30 cellular contexts compared by ENCODE assay signal in genomic region chr4:157245351-157245750, GRCh38.
"Had no signal": no experiment of that assay in that cellular context is flagged by ENCODE, and none has a peak within 500 bp of the region (broad histone marks: within the 10 kb centered on the region; RNA-seq: fewer than 3 reads in every experiment).

No MANE protein-coding gene starts in this region.

- FAIRE-seq: astrocyte, bronchial epithelial cell had no signal

- DNase-seq: activated CD4-positive, alpha-beta T cell treated with anti-CD3 and anti-CD28 coated beads, Interleukin-2, amount 10 ng/mL, durations not matched to agents 24 days and 14 days; activated CD4-positive, alpha-beta T cell treated with anti-CD3 and anti-CD28 coated beads, Interleukin-2, amount 50 U/mL, for 4 hours; activated CD4-positive, CD25-positive, alpha-beta regulatory T cell; activated CD8-positive, alpha-beta T cell treated with anti-CD3 and anti-CD28 coated beads, Interleukin-2, amount 10 ng/mL, durations not matched to agents 7 days and 5 days; activated gamma-delta T cell; activated naive CD4-positive, alpha-beta T cell treated with Interleukin-2 at 50 U/mL for 16 hours; activated naive CD8-positive, alpha-beta T cell treated with anti-CD3 and anti-CD28 coated beads, Interleukin-2, amount 10 ng/mL, durations not matched to agents 7 days and 5 days; activated T-cell treated with anti-CD3 and anti-CD28 coated beads, Interleukin-2, amount 50 U/mL, for 24 hours; amygdala; Kasumi-1; KG1; MG63; NCI-H1048; NCI-H1105 treated with DMSO at 0.1 percent for 48 hours; NCI-H1436; NCI-H1694; NCI-H1930; NCI-H2171 treated with DMSO at 0.1 percent for 48 hours; NCI-H226; NCI-H446 treated with DMSO at 0.1 percent for 48 hours; NCI-H524; NCI-H82; SHP77; SJCRH30; T1000; WERI-Rb-1 had no signal

- H3K27ac ChIP-seq: SJCRH30, SK-N-MC, WERI-Rb-1 had no signal

- ATAC-seq: activated CD8-positive, alpha-beta T cell treated with anti-CD3 and anti-CD28 coated beads, Interleukin-2, amount 10 ng/mL, durations not matched to agents 7 days and 5 days; Panc1 had no signal
